Comparison of ENCODE assay signal across 8 cellular contexts in genomic region chr2:101002562-101003277, GRCh38. TPM values are rescaled to one million over a fixed set of nuclear protein-coding genes. Genes with fewer than 3 reads are reported as not detected.
A peak's percentile ranks its signal among the peaks of the same experiment; 100 is the strongest.
DNase-seq lines count a peak whose midpoint lies in the region; ATAC-seq, FAIRE-seq and TF ChIP-seq lines count a peak whose summit lies in the region.

No MANE protein-coding gene starts in this region.

- FAIRE-seq in K562 (lab: Jason Lieb, UNC) = peak; percentile 55

- POLR2A ChIA-PET in K562 (lab: Yijun Ruan, JAX) = interaction anchor here (0.5 to 2.5 kb wide), 24 partner anchors 10 to 943 kb away, joined by 3 to 17 read pairs (median 3); partner anchors contain the start of genes MAP4K4 and RNF149

- H3K9me1 ChIP-seq in K562 (ENCODE audit: control insufficient read depth, insufficient read depth, low read length) = no peaks in the 10 kb centered on the region

- H3K27me3 ChIP-seq in K562 (ENCODE audit: control insufficient read depth in 2 of 2, insufficient read depth in 2 of 2, low read length in 2 of 2) (no peaks in the 10 kb centered on the region), thymus (ENCODE audit: control insufficient read depth, insufficient read depth) (peaks cover 3% of the 10 kb centered on the region)

- intact Hi-C loops in K562 (cut with micrococcal nuclease) = no loop called here
- intact Hi-C loops in lower leg skin (cut with DNase I; ENCODE audit: low total_unique reads) = no loop called here

- 0% methylated on average over 26 of the region's 26 CpGs for WGBS in K562 (ENCODE audit: insufficient coverage, low coverage, missing lambda C conversion rate)
- WGBS in lower leg skin, 2 donors = 1 to 2% methylated on average over 26 of the region's 26 CpGs
- 4% methylated on average over 26 of the region's 26 CpGs for WGBS in thymus

- DNase-seq in DMS114 treated with DMSO at 0.1 percent for 48 hours (lab: John Stamatoyannopoulos, UW; ENCODE audit: unreplicated experiment) (peak; percentile 46), KBM-7 (peak; percentile 23), K562 (ENCODE audit: extremely low read depth in 1 of 4, low spot score in 3 of 4) (peak; percentile 22 to 30 (median 28)), lower leg skin (ENCODE audit: low spot score in 2 of 2) (peak in 1 of 2 donors; percentile 25), D341Med (ENCODE audit: low spot score) (no peak)

- no peaks in the 10 kb centered on the region for H3K9me3 ChIP-seq in K562 (replicated peaks; ENCODE audit: control insufficient read depth, insufficient read depth, low read depth, low read length)
- no peaks in the 10 kb centered on the region for H3K9me3 ChIP-seq in thymus (ENCODE audit: control insufficient read depth)

- in situ Hi-C loops in KBM-7 (cut with MboI; ENCODE audit: low pct_unique_long_range_greater_than_20kb, low sequenced_read_pairs) = no loop called here
- in situ Hi-C loops in K562 (cut with MboI) = no loop called here

- CTCF ChIA-PET in K562 (lab: Yijun Ruan, JAX; ENCODE audit: low intra/inter-chr PET ratio) = no interaction called here

- TF ChIP-seq CTCF in K562 (IDR thresholded peaks at IDR 0.05 in 2 of 3, conservative IDR thresholded peaks at IDR 0.05 in 1 of 3; ENCODE audit: insufficient read depth in 2 of 3, low read depth in 1 of 3, low read length in 3 of 3) (no peak), lower leg skin (IDR thresholded peaks at IDR 0.05) (no peak)

- peaks cover 25% of the 10 kb centered on the region; the same call in 1 of the 2 replicates for H4K20me1 ChIP-seq in K562 (replicated peaks; ENCODE audit: control insufficient read depth, insufficient read depth, low read length)

- no peak for TF ChIP-seq RAD21 in K562 (CRISPR knock-in tag; conservative IDR thresholded peaks at IDR 0.05 in 1 of 2, IDR thresholded peaks at IDR 0.05 in 1 of 2)

- no peak for TF ChIP-seq EP300 in K562 (IDR thresholded peaks at IDR 0.05; ENCODE audit: low read length)

- peak overlapping the region; percentile 83 to 99 for H3K9ac ChIP-seq in K562 (ENCODE audit: insufficient read depth in 1 of 2, low read depth in 2 of 2, low read length in 2 of 2)

- H3K4me3 ChIP-seq in K562 (peak overlapping the region; percentile 86), lower leg skin (ENCODE audit: low read depth, poor library complexity, severe bottlenecking) (peak overlapping the region; percentile 92), thymus (ENCODE audit: low read length) (peak overlapping the region; percentile 80)

- H3K4me1 ChIP-seq in K562 (replicated peaks in 1 of 2; ENCODE audit: control insufficient read depth in 2 of 2, insufficient read depth in 2 of 2, low read length in 2 of 2) (peaks cover 18% of the 10 kb centered on the region in 2 experiments; a peak in 4 of 5 replicates), thymus (ENCODE audit: control insufficient read depth, insufficient read depth, low read length) (peaks cover 4% of the 10 kb centered on the region)

- BruUV-seq in K562 (replicated peaks; lab: Mats Ljungman, UMichigan) = TSS peak; percentile 53

- H3K4me2 ChIP-seq in K562 (ENCODE audit: insufficient read depth, low read length) = peak overlapping the region; percentile 94

- H3K36me3 ChIP-seq in K562 (ENCODE audit: control insufficient read depth, insufficient read depth, low read length) (peaks cover 53% of the 10 kb centered on the region), thymus (ENCODE audit: control insufficient read depth, insufficient read depth) (peaks cover 37% of the 10 kb centered on the region)

- peaks cover 54% of the 10 kb centered on the region for H3K79me2 ChIP-seq in K562 (ENCODE audit: control insufficient read depth, insufficient read depth, low read length)

- peak overlapping the region; percentile 54 for H2AFZ ChIP-seq in K562 (ENCODE audit: low read depth, low read length)

- TF ChIP-seq POLR2A in K562 (conservative IDR thresholded peaks at IDR 0.05) (no peak), lower leg skin (IDR thresholded peaks at IDR 0.05) (no peak)

- ATAC-seq in K562 = peak; percentile 37
- ATAC-seq in GM18511 (IDR thresholded peaks at IDR 0.05; ENCODE audit: unreplicated experiment) = no peak
- ATAC-seq in HG02678 (IDR thresholded peaks at IDR 0.05; ENCODE audit: unreplicated experiment) = no peak

- H3K27ac ChIP-seq in K562 (ENCODE audit: extremely low read depth, low read depth, low read length) (peak overlapping the region; percentile 85), thymus (ENCODE audit: low read depth) (peak overlapping the region; percentile 86)

TF ChIP-seq in K562, 482 proteins besides CTCF, POLR2A, EP300 and RAD21 (continues in another document):
- TF ChIP-seq RBBP5 (IDR thresholded peaks at IDR 0.05; ENCODE audit: borderline replicate concordance, insufficient read depth, low read length, poor library complexity, severe bottlenecking) = peak; percentile 80
- 0 out of 2 replicates have a peak, but pooled peaks have one; percentile 26 for TF ChIP-seq ZNF212 (CRISPR knock-in tag; IDR thresholded peaks at IDR 0.05)
- TF ChIP-seq HMGN3 (IDR thresholded peaks at IDR 0.05; ENCODE audit: borderline replicate concordance, extremely low read depth, insufficient read length, low read depth, low read length) = peak; percentile 3
- TF ChIP-seq HMGXB4 (CRISPR knock-in tag; IDR thresholded peaks at IDR 0.05) = 0 out of 2 replicates have a peak, but pooled peaks have one; percentile 27
- TF ChIP-seq HDAC1 (IDR thresholded peaks at IDR 0.05) = 0 out of 4 replicates have a peak, but pooled peaks of 1 of the 2 experiments have one; percentile 1
- no peak for TF ChIP-seq ZNF347 (CRISPR knock-in tag; IDR thresholded peaks at IDR 0.05; ENCODE audit: low read depth)
- TF ChIP-seq SNRNP70 (optimal IDR thresholded peaks at IDR 0.05; ENCODE audit: low read depth, low read length) = peak; percentile 29
- 0 out of 4 replicates have a peak, but pooled peaks of 1 of the 2 experiments have one; percentile 8 for TF ChIP-seq MLLT1 (IDR thresholded peaks at IDR 0.05)
- TF ChIP-seq MAFF (IDR thresholded peaks at IDR 0.05; ENCODE audit: low read length) = no peak
- TF ChIP-seq ZNF696 (CRISPR knock-in tag; conservative IDR thresholded peaks at IDR 0.05) = no peak
- peak; percentile 66 for TF ChIP-seq CHD1 (IDR thresholded peaks at IDR 0.05; ENCODE audit: low read length)
- TF ChIP-seq TCF15 (CRISPR knock-in tag; IDR thresholded peaks at IDR 0.05) = no peak

RNA-seq across cellular contexts. Expression of gene RPL31, which starts 0.6 kb away (rescaled TPM):
- total RNA-seq in K562 (2011; cell fraction: chromatin; rRNA removed; ENCODE audit: low replicate concordance) = 260 and 346 TPM in 2 replicates
- 356 and 362 TPM in 2 replicates for total RNA-seq in K562 (2011; cell fraction: nucleolus; rRNA removed)
- total RNA-seq in K562 (2011; cell fraction: nucleoplasm; rRNA removed) = 460 and 749 TPM in 2 replicates
- total RNA-seq in K562 (2014; rRNA removed) (1,176 and 1,715 TPM in 2 replicates), K562 (2014; rRNA removed; fragmentation: Illumina TruSeq; extraction: Trizol) (3,190 and 3,481 TPM in 2 replicates), K562 (2015; rRNA removed; fragmentation: Illumina TruSeq; extraction: Trizol) (1,637 and 1,659 TPM in 2 replicates), K562 (2021) (1,478 and 1,507 TPM in 2 replicates), lower leg skin (1,000 to 10,000 TPM; 1,244 to 1,827 (median 1,503) TPM)
- polyA plus RNA-seq in K562 (2011; rRNA removed) (2,782 and 3,117 TPM in 2 replicates), K562 (2014; fragmentation: Illumina TruSeq; extraction: Trizol) (1,578 and 1,802 TPM in 2 replicates), K562 (2014; fragmentation: Nextera tagmentation; extraction: Ambion mirVana) (1,000 to 10,000 TPM; 3,112 to 6,037 TPM), K562 (2014; rRNA removed) (2,526 and 2,997 TPM in 2 replicates), thymus (8,913 TPM)
- 995 and 1,514 TPM in 2 replicates for polyA plus RNA-seq in K562 (2011; cell fraction: cytosol; rRNA removed)
- polyA plus RNA-seq in K562 (2011; cell fraction: nucleus; rRNA removed) = 715 and 1,325 TPM in 2 replicates
- polyA plus RNA-seq in K562 (2012) = 4,257 and 4,957 TPM in 2 replicates
- polyA minus RNA-seq in K562 (2011; rRNA and poly(A)+ RNA removed) = 698 and 783 TPM in 2 replicates
- 318 and 340 TPM in 2 replicates for polyA minus RNA-seq in K562 (2011; cell fraction: cytosol; rRNA and poly(A)+ RNA removed)
- 161 and 259 TPM in 2 replicates for polyA minus RNA-seq in K562 (2011; cell fraction: nucleus; rRNA and poly(A)+ RNA removed)
